ENCODE assay signal across 8 cellular contexts in genomic region chr4:83639849-83640493, GRCh38.
DNase-seq lines count a peak whose midpoint lies in the region; ATAC-seq and TF ChIP-seq lines count a peak whose summit lies in the region.

No MANE protein-coding gene starts in this region.

- H3K4me3 ChIP-seq in retinal pigment epithelial cell (ENCODE audit: low read length) = no peak overlapping the region

- DNase-seq in DMS53 treated with DMSO at 0.1 percent for 48 hours (lab: John Stamatoyannopoulos, UW; ENCODE audit: unreplicated experiment) (peak; percentile 57), LHCN-M2 (ENCODE audit: low read depth) (peak; percentile 64), SHP77 (lab: John Stamatoyannopoulos, UW) (peak; percentile 36 to 39), amniotic epithelial cell (ENCODE audit: low read depth) (peak; percentile 76), left cardiac atrium (no peak), retinal pigment epithelial cell (ENCODE audit: low read depth) (peak; percentile 26), GOT3 (lab: John Stamatoyannopoulos, UW) (no peak)

- intact Hi-C loops in left cardiac atrium (cut with DNase I) = loop anchor here (2.0 to 10.0 kb wide), 4 partner anchors 131 to 887 kb away; no protein-coding TSS in a partner anchor

- ATAC-seq in GM21423 (IDR thresholded peaks at IDR 0.05; ENCODE audit: unreplicated experiment) (peak; percentile 55), left cardiac atrium (peak; percentile 82 to 88)

- peak; percentile 77 for TF ChIP-seq CTCF in retinal pigment epithelial cell (conservative IDR thresholded peaks at IDR 0.05; ENCODE audit: low read depth, low read length)

Comparison
In these comparisons a context has a peak if more than half of its experiments do, and no peak if none do; other contexts are left out.
1. DNase-seq: peak in DMS53 treated with DMSO at 0.1 percent for 48 hours (single experiment), LHCN-M2 (single experiment), SHP77 (2 of 2), amniotic epithelial cell (single experiment) and retinal pigment epithelial cell (single experiment); none in left cardiac atrium (single experiment) and GOT3 (single experiment).